Comparison of ENCODE assay signal across 20 cellular contexts in genomic region chr12:64923536-64923935, GRCh38.
DNase-seq lines count a peak whose midpoint lies in the region; ATAC-seq, FAIRE-seq and TF ChIP-seq lines count a peak whose summit lies in the region.
"Had no signal": no experiment of that assay in that cellular context is flagged by ENCODE, and none has a peak within 500 bp of the region (broad histone marks: within the 10 kb centered on the region; RNA-seq: fewer than 3 reads in every experiment).

No MANE protein-coding gene starts in this region.

- no peak for TF ChIP-seq EP300 in GM12878 (IDR thresholded peaks at IDR 0.05; ENCODE audit: borderline replicate concordance in 1 of 2, control insufficient read depth in 1 of 2, low read depth in 2 of 2, low read length in 2 of 2)
- TF ChIP-seq EP300 in sigmoid colon (IDR thresholded peaks at IDR 0.05), result no peak

- SMC1A ChIA-PET in GM12878 (lab: Charles Lee; ENCODE audit: uncharacterized antibody, unreplicated experiment), result interaction anchor here (0.7 to 1.4 kb wide), 6 partner anchors 9 to 186 kb away, joined by 3 to 6 read pairs (median 3); no protein-coding TSS in a partner anchor

- no peak overlapping the region for H3K4me2 ChIP-seq in GM12878 (ENCODE audit: control insufficient read depth, insufficient read depth)

- TF ChIP-seq RAD21 in GM12878 (IDR thresholded peaks at IDR 0.05; ENCODE audit: insufficient read depth, low read depth, low read length), result no peak

- in situ Hi-C loops in GM12878 (cut with MboI), result no loop called here

- H2AFZ ChIP-seq in GM12878 (ENCODE audit: control insufficient read depth, low read depth, low read length), result no peak overlapping the region

- H3K4me3 ChIP-seq in GM12878 (no peak overlapping the region), left lung (no peak overlapping the region), sigmoid colon (no peak overlapping the region)
- H3K4me3 ChIP-seq: SJSA1 had no signal

- H3K9me3 ChIP-seq in GM12878 (replicated peaks; ENCODE audit: control insufficient read depth, insufficient read depth, low read length), result no peaks in the 10 kb centered on the region; the same call in 2 of the 3 replicates
- no peaks in the 10 kb centered on the region for H3K9me3 ChIP-seq in left lung
- H3K9me3 ChIP-seq in sigmoid colon, result no peaks in the 10 kb centered on the region
- H3K9me3 ChIP-seq: Caco-2, SJSA1 had no signal

- BruUV-seq in GM12878 (replicated peaks; lab: Mats Ljungman, UMichigan), result no TSS peak

- peak; percentile 51 for ATAC-seq in GM21360 (IDR thresholded peaks at IDR 0.05; ENCODE audit: unreplicated experiment)
- ATAC-seq in GM12878, result peak; percentile 99
- no peak for ATAC-seq in left lung
- no peak for ATAC-seq in HG03354 (IDR thresholded peaks at IDR 0.05; ENCODE audit: poor library complexity, severe bottlenecking, unreplicated experiment)
- ATAC-seq: PC-3 had no signal

- no peak for DNase-seq in GM12891 (ENCODE audit: insufficient read length, low spot score)
- DNase-seq in NAMALWA (ENCODE audit: low spot score), result peak; percentile 25
- DNase-seq in GM12878 (ENCODE audit: low read depth, low spot score), result peak; percentile 15
- DNase-seq in left lung, result no peak
- DNase-seq in activated CD4-positive, alpha-beta T cell treated with anti-CD3 and anti-CD28 coated beads for 48 hours, result no peak
- no peak for DNase-seq in sigmoid colon
- DNase-seq: Caco-2; CD4-positive, CD25-positive, alpha-beta regulatory T cell; HCEC 1CT; NCI-H1092 treated with DMSO at 0.1 percent for 48 hours; NCI-H1694 treated with DMSO at 0.1 percent for 48 hours; NCI-H2171; NCI-H446; NCI-H69; PC-3; SW 1271 had no signal

- no peaks in the 10 kb centered on the region for H3K36me3 ChIP-seq in GM12878 (ENCODE audit: control insufficient read depth in 2 of 2, insufficient read depth in 2 of 2, low read length in 1 of 2)
- H3K36me3 ChIP-seq in left lung, result no peaks in the 10 kb centered on the region
- no peaks in the 10 kb centered on the region for H3K36me3 ChIP-seq in sigmoid colon
- H3K36me3 ChIP-seq: SJSA1 had no signal

- no peaks in the 10 kb centered on the region for H4K20me1 ChIP-seq in GM12878 (ENCODE audit: control insufficient read depth, insufficient read depth)

- TF ChIP-seq POLR2A in GM12891 (IDR thresholded peaks at IDR 0.05; ENCODE audit: low read depth, low read length) (no peak), GM12878 (IDR thresholded peaks at IDR 0.05; ENCODE audit: low read depth, low read length) (no peak), sigmoid colon (IDR thresholded peaks at IDR 0.05) (no peak)

- peaks cover 6% of the 10 kb centered on the region for H3K4me1 ChIP-seq in GM12878 (ENCODE audit: control insufficient read depth, insufficient read depth, low read length)
- H3K4me1 ChIP-seq in left lung, result no peaks in the 10 kb centered on the region
- no peaks in the 10 kb centered on the region for H3K4me1 ChIP-seq in sigmoid colon
- H3K4me1 ChIP-seq: Caco-2, SJSA1 had no signal

- peak; percentile 41 for FAIRE-seq in GM12891 (lab: Jason Lieb, UNC)
- FAIRE-seq in GM12878 (lab: Jason Lieb, UNC), result no peak

- POLR2A ChIA-PET in GM12878 (lab: Charles Lee), result no interaction called here

- peaks cover 2% of the 10 kb centered on the region; the same call in 1 of the 2 replicates for H3K79me2 ChIP-seq in GM12878 (ENCODE audit: control insufficient read depth, insufficient read depth, low read length)

- intact Hi-C loops in GM12878 (cut with micrococcal nuclease; ENCODE audit: unreplicated experiment) (no loop called here), left lung (cut with DNase I) (no loop called here), sigmoid colon (cut with DNase I) (no loop called here)

- H3K27ac ChIP-seq in GM12878 (ENCODE audit: control insufficient read depth, insufficient read depth) (no peak overlapping the region), left lung (no peak overlapping the region), sigmoid colon (no peak overlapping the region)
- H3K27ac ChIP-seq: RWPE1, SJSA1 had no signal

- RAD21 ChIA-PET in GM12878 (lab: Charles Lee; ENCODE audit: unreplicated experiment), result no interaction called here

- CTCF ChIA-PET in GM12878 (lab: Yijun Ruan, JAX), result interaction anchor here (0.9 to 1.3 kb wide), 3 partner anchors 8 to 127 kb away, joined by 3 to 4 read pairs (median 3); no protein-coding TSS in a partner anchor

- no peak for TF ChIP-seq CTCF in GM12878 (IDR thresholded peaks at IDR 0.05 in 2 of 3, conservative IDR thresholded peaks at IDR 0.05 in 1 of 3; ENCODE audit: control insufficient read depth in 2 of 3, extremely low read depth in 1 of 3, insufficient read depth in 1 of 3, low read depth in 3 of 3, low read length in 3 of 3)
- no peak for TF ChIP-seq CTCF in left lung (IDR thresholded peaks at IDR 0.05)
- no peak for TF ChIP-seq CTCF in sigmoid colon (IDR thresholded peaks at IDR 0.05)

- H3K27me3 ChIP-seq in GM12878 (replicated peaks in 1 of 2; ENCODE audit: control insufficient read depth in 2 of 2, insufficient read depth in 2 of 2, low read length in 1 of 2), result no peaks in the 10 kb centered on the region
- no peaks in the 10 kb centered on the region for H3K27me3 ChIP-seq in left lung
- no peaks in the 10 kb centered on the region for H3K27me3 ChIP-seq in sigmoid colon
- H3K27me3 ChIP-seq: SJSA1 had no signal

- H3K9ac ChIP-seq in GM12878 (ENCODE audit: control insufficient read depth, insufficient read depth, low read length), result no peak overlapping the region

TF ChIP-seq in GM12891, 5 proteins besides CTCF, POLR2A, EP300 and RAD21:
- TF ChIP-seq TAF1 (IDR thresholded peaks at IDR 0.05; ENCODE audit: low read depth, low read length) (no peak), PAX5 (IDR thresholded peaks at IDR 0.05; ENCODE audit: insufficient read depth, low read length, severe bottlenecking) (no peak), POU2F2 (IDR thresholded peaks at IDR 0.05; ENCODE audit: low read depth, low read length) (no peak), SPI1 (IDR thresholded peaks at IDR 0.05; ENCODE audit: low read depth, low read length) (peak; percentile 38; the same call in 1 of the 2 replicates)
TF ChIP-seq in GM12891: peak in this region for 1.

TF ChIP-seq in GM12878, 131 proteins besides CTCF, POLR2A, EP300 and RAD21:
- TF ChIP-seq PRDM15 (CRISPR knock-in tag; IDR thresholded peaks at IDR 0.05) (no peak), SPI1 (IDR thresholded peaks at IDR 0.05; ENCODE audit: borderline replicate concordance, insufficient read depth, low read depth, low read length) (peak; percentile 50; the same call in 1 of the 2 replicates), TCF12 (IDR thresholded peaks at IDR 0.05; ENCODE audit: low read depth, low read length) (no peak), HCFC1 (IDR thresholded peaks at IDR 0.05; ENCODE audit: low read length) (no peak), POLR2AphosphoS2 (IDR thresholded peaks at IDR 0.05; ENCODE audit: low read depth, low read length) (no peak), ZNF24 (IDR thresholded peaks at IDR 0.05) (no peak), PAX5 (IDR thresholded peaks at IDR 0.05; ENCODE audit: borderline replicate concordance, low read depth, low read length) (peak; percentile 16; the same call in 1 of the 2 replicates)

Comparison
In these comparisons a context has a peak if more than half of its experiments do, and no peak if none do; other contexts are left out.
1. DNase-seq: peak in NAMALWA (single experiment) and GM12878 (single experiment); none in GM12891 (single experiment), left lung (0 of 2), activated CD4-positive, alpha-beta T cell treated with anti-CD3 and anti-CD28 coated beads for 48 hours (single experiment) and sigmoid colon (single experiment).
2. ATAC-seq: peak in GM21360 (single experiment) and GM12878 (single experiment); none in left lung (single experiment) and HG03354 (single experiment).